ENCODE assay signal across 16 cellular contexts in genomic region chr12:39966251-39966650, GRCh38.
DNase-seq lines count a peak whose midpoint lies in the region; ATAC-seq and TF ChIP-seq lines count a peak whose summit lies in the region.
"Had no signal": no experiment of that assay in that cellular context is flagged by ENCODE, and none has a peak within 500 bp of the region (broad histone marks: within the 10 kb centered on the region; RNA-seq: fewer than 3 reads in every experiment).

No MANE protein-coding gene starts in this region.

- H3K36me3 Mint-ChIP-seq in glutamatergic neuron (ENCODE audit: unreplicated experiment) (peaks cover 4% of the 10 kb centered on the region), natural killer cell (no peaks in the 10 kb centered on the region)

- DNase-seq in cerebellar cortex (ENCODE audit: low spot score) (peak; percentile 17), glutamatergic neuron (no peak), left lobe of liver (ENCODE audit: low spot score) (no peak), superior temporal gyrus (ENCODE audit: extremely low spot score) (peak; percentile 50), natural killer cell (no peak), SK-N-SH (no peak), NCI-H1092 (lab: John Stamatoyannopoulos, UW) (no peak), AG08396 (ENCODE audit: low spot score) (no peak)
- DNase-seq: AML-193; CD8-positive, alpha-beta memory T cell; DMS53; GF-D8 had no signal

- ATAC-seq in left lobe of liver (peak; percentile 70), natural killer cell (no peak)
- ATAC-seq: A549, HepG2 had no signal

- no peak for TF ChIP-seq EP300 in SK-N-SH (IDR thresholded peaks at IDR 0.05; ENCODE audit: borderline replicate concordance in 1 of 2, low read depth in 1 of 2, low read length in 1 of 2)

- H3K79me2 ChIP-seq in SK-N-SH (ENCODE audit: insufficient read depth): no peaks in the 10 kb centered on the region

- POLR2A ChIA-PET in SK-N-SH (lab: Yijun Ruan, JAX): no interaction called here

- H3K36me3 ChIP-seq in SK-N-SH (replicated peaks in 1 of 2; ENCODE audit: control insufficient read depth in 1 of 2, insufficient read depth in 2 of 2, low read length in 1 of 2): no peaks in the 10 kb centered on the region
- H3K36me3 ChIP-seq: BLaER1, HAP-1 had no signal

- H3K4me3 Mint-ChIP-seq in glutamatergic neuron (ENCODE audit: unreplicated experiment) (peak overlapping the region; percentile 66), natural killer cell (no peak overlapping the region)
- H3K4me3 Mint-ChIP-seq: CD8-positive, alpha-beta memory T cell had no signal

- H3F3A ChIP-seq in SK-N-SH (replicated peaks; ENCODE audit: insufficient read depth): no peaks in the 10 kb centered on the region

- H3K27me3 ChIP-seq in SK-N-SH (ENCODE audit: insufficient read depth): no peaks in the 10 kb centered on the region
- H3K27me3 ChIP-seq: BLaER1 had no signal

- H3K9ac ChIP-seq in SK-N-SH: no peak overlapping the region
- H3K9ac ChIP-seq: BLaER1 had no signal

- H3K27me3 Mint-ChIP-seq in glutamatergic neuron (ENCODE audit: unreplicated experiment) (peaks cover 7% of the 10 kb centered on the region), natural killer cell (ENCODE audit: low read depth in 2 of 2) (no peaks in the 10 kb centered on the region)

- H3K27ac Mint-ChIP-seq in glutamatergic neuron (ENCODE audit: unreplicated experiment) (peak overlapping the region; percentile 87), natural killer cell (no peak overlapping the region)

- peak overlapping the region in 1 of 2 experiments; percentile 28; a peak in 1 of 4 replicates for H3K27ac ChIP-seq in SK-N-SH (ENCODE audit: low read depth in 2 of 2, low read length in 1 of 2)
- H3K27ac ChIP-seq: A549, BLaER1 had no signal

- H3K4me2 ChIP-seq in SK-N-SH: no peak overlapping the region
- H3K4me2 ChIP-seq: A549, BLaER1 had no signal

- 46% methylated on average over 2 of the region's 2 CpGs for WGBS in SK-N-SH (ENCODE audit: low lambda C conversion rate)

- no peaks in the 10 kb centered on the region for H3K9me2 ChIP-seq in SK-N-SH

- peaks cover 24% of the 10 kb centered on the region for H3K4me1 Mint-ChIP-seq in glutamatergic neuron (ENCODE audit: low read depth, unreplicated experiment)
- H3K4me1 Mint-ChIP-seq in natural killer cell: no peaks in the 10 kb centered on the region
- H3K4me1 Mint-ChIP-seq: CD8-positive, alpha-beta memory T cell had no signal

- no peaks in the 10 kb centered on the region for H4K20me1 ChIP-seq in SK-N-SH (ENCODE audit: insufficient read depth)
- H4K20me1 ChIP-seq: BLaER1 had no signal

- CTCF ChIA-PET in SK-N-SH (lab: Yijun Ruan, JAX): interaction anchor here (0.7 kb wide), 1 partner anchor 24 kb away, joined by 4 read pairs; no protein-coding TSS in a partner anchor

- H3K4me1 ChIP-seq in SK-N-SH (ENCODE audit: control insufficient read depth in 1 of 2, insufficient read depth in 2 of 2, low read depth in 1 of 2, low read length in 1 of 2): no peaks in the 10 kb centered on the region; a peak in 1 of 4 replicates
- H3K4me1 ChIP-seq: A549, BLaER1, HAP-1 had no signal

- intact Hi-C loops in natural killer cell (cut with micrococcal nuclease): no loop called here

- TF ChIP-seq CTCF in glutamatergic neuron (IDR thresholded peaks at IDR 0.05; ENCODE audit: partially characterized antibody, unreplicated experiment): no peak
- no peak for TF ChIP-seq CTCF in natural killer cell (IDR thresholded peaks at IDR 0.05)
- TF ChIP-seq CTCF in SK-N-SH (IDR thresholded peaks at IDR 0.05): no peak

- H3K9me3 Mint-ChIP-seq in glutamatergic neuron (ENCODE audit: unreplicated experiment) (peaks cover 5% of the 10 kb centered on the region), natural killer cell (peaks cover 0 to 5% of the 10 kb centered on the region in 2 donors)

- no peak for TF ChIP-seq RAD21 in SK-N-SH (IDR thresholded peaks at IDR 0.05; ENCODE audit: low read length)

- no peak overlapping the region for H2AFZ ChIP-seq in SK-N-SH (ENCODE audit: low read depth)

- no peak overlapping the region for H3K4me3 ChIP-seq in SK-N-SH (ENCODE audit: low read depth in 2 of 2, low read length in 1 of 2)
- H3K4me3 ChIP-seq: A549, BLaER1, HAP-1 had no signal

- no peaks in the 10 kb centered on the region for H3K9me3 ChIP-seq in SK-N-SH
- H3K9me3 ChIP-seq: A549, BLaER1, HAP-1 had no signal

TF ChIP-seq in SK-N-SH, 30 proteins besides CTCF, POLR2A, EP300 and RAD21:
- TF ChIP-seq SIN3A (IDR thresholded peaks at IDR 0.05; ENCODE audit: borderline replicate concordance, low read depth, low read length) (no peak), RFX5 (IDR thresholded peaks at IDR 0.05; ENCODE audit: low read length) (no peak), RCOR1 (IDR thresholded peaks at IDR 0.05; ENCODE audit: low read length) (no peak), TCF12 (IDR thresholded peaks at IDR 0.05) (no peak), GATA2 (CRISPR knock-in tag; IDR thresholded peaks at IDR 0.05) (no peak), EZH2phosphoT487 (IDR thresholded peaks at IDR 0.05; ENCODE audit: borderline replicate concordance, low read depth) (no peak)
- TF ChIP-seq, protein P1, sequence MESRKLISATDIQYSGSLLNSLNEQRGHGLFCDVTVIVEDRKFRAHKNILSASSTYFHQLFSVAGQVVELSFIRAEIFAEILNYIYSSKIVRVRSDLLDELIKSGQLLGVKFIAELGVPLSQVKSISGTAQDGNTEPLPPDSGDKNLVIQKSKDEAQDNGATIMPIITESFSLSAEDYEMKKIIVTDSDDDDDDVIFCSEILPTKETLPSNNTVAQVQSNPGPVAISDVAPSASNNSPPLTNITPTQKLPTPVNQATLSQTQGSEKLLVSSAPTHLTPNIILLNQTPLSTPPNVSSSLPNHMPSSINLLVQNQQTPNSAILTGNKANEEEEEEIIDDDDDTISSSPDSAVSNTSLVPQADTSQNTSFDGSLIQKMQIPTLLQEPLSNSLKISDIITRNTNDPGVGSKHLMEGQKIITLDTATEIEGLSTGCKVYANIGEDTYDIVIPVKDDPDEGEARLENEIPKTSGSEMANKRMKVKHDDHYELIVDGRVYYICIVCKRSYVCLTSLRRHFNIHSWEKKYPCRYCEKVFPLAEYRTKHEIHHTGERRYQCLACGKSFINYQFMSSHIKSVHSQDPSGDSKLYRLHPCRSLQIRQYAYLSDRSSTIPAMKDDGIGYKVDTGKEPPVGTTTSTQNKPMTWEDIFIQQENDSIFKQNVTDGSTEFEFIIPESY (IDR thresholded peaks at IDR 0.05; ENCODE audit: borderline replicate concordance, low read depth): no peak
TF ChIP-seq in SK-N-SH: peak in this region for 0.

Comparison
In these comparisons a context has a peak if more than half of its experiments do, and no peak if none do; other contexts are left out.
1. DNase-seq: peak in cerebellar cortex (single experiment) and superior temporal gyrus (single experiment); none in glutamatergic neuron (single experiment), left lobe of liver (single experiment), natural killer cell (single experiment), SK-N-SH (single experiment), NCI-H1092 (single experiment) and AG08396 (single experiment).